ENCODE assay signal across 11 cellular contexts in the genomic region with DNA sequence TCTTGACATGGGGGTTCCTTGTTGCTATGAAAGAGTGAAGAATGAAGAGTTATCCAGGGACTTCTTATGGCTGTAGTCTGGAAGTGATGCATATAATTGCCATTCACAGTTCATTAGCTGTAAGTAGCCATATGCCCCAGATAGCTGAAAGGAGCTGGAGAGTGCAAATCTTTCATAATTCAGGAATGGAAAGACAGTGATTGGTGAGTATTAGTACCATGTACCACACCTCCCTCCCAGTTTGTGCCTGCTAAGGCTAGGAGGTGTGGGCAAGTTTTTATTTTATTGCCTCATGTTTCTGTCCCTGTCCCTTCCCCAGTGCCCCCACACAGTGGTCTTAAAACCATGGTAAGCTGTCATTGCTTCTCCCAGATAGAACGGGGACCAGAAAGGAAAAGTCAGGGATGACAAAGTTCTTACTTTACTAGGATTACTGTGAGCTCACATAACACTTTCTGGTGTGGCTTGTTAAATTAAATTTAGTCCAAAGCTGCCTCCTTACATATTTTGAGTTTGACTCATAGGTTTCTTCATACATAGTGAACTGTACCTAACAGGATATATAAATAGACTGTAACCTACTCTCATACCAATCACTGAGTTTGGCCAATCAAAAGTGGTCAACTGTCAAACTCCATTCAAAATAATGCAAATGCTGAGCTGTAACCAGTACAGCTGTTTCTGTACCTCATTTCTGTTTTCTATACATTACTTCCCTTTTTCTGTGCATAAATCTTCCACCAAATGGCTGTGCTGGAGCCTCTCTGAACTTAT.
A peak's percentile ranks its signal among the peaks of the same experiment; 100 is the strongest.
DNase-seq lines count a peak whose midpoint lies in the region; ATAC-seq, FAIRE-seq and TF ChIP-seq lines count a peak whose summit lies in the region.
"Had no signal": no experiment of that assay in that cellular context is flagged by ENCODE, and none has a peak within 500 bp of the region (broad histone marks: within the 10 kb centered on the region; RNA-seq: fewer than 3 reads in every experiment).

No MANE protein-coding gene starts in this region.

- intact Hi-C loops in left lung (cut with DNase I) = no loop called here
- intact Hi-C loops in transverse colon (cut with DNase I; ENCODE audit: low total_unique reads) = no loop called here
- intact Hi-C loops in prostate gland (cut with DNase I) = no loop called here

- in situ Hi-C loops in transverse colon (cut with MboI; ENCODE audit: low pct_ligation_motif_present in 1 of 4, low pct_unique_long_range_greater_than_20kb in 1 of 4, low sequenced_read_pairs in 3 of 4) = no loop called here

- TF ChIP-seq CTCF in left lung (IDR thresholded peaks at IDR 0.05) (no peak), transverse colon (IDR thresholded peaks at IDR 0.05) (no peak), prostate gland (IDR thresholded peaks at IDR 0.05) (no peak)

- H3K9me3 ChIP-seq in left lung = no peaks in the 10 kb centered on the region
- no peaks in the 10 kb centered on the region for H3K9me3 ChIP-seq in transverse colon
- H3K9me3 ChIP-seq in prostate gland = no peaks in the 10 kb centered on the region
- H3K9me3 ChIP-seq: gastrocnemius medialis, thoracic aorta had no signal

- H3K4me1 ChIP-seq in left lung = no peaks in the 10 kb centered on the region
- H3K4me1 ChIP-seq in transverse colon = no peaks in the 10 kb centered on the region
- no peaks in the 10 kb centered on the region for H3K4me1 ChIP-seq in prostate gland (replicated peaks)
- H3K4me1 ChIP-seq: gastrocnemius medialis had no signal

- H3K36me3 ChIP-seq in left lung (no peaks in the 10 kb centered on the region), transverse colon (no peaks in the 10 kb centered on the region), prostate gland (no peaks in the 10 kb centered on the region)
- H3K36me3 ChIP-seq: gastrocnemius medialis, thoracic aorta had no signal

- DNase-seq in NOMO-1 treated with dmso at 0.1 percent for 144 hours (lab: John Stamatoyannopoulos, UW; ENCODE audit: unreplicated experiment) (peak; percentile 79), left lung (no peak), transverse colon (no peak), GM12892 (ENCODE audit: insufficient read length) (no peak), prostate gland (ENCODE audit: low spot score) (no peak), NCI-H1436 (lab: John Stamatoyannopoulos, UW) (no peak)
- DNase-seq: gastrocnemius medialis, NCI-H2029 treated with DMSO at 0.1 percent for 48 hours had no signal

- H3K27ac ChIP-seq in left lung = no peak overlapping the region
- no peak overlapping the region for H3K27ac ChIP-seq in transverse colon
- H3K27ac ChIP-seq in prostate gland = no peak overlapping the region
- H3K27ac ChIP-seq: gastrocnemius medialis, thoracic aorta had no signal

- no peak overlapping the region for H3K4me3 ChIP-seq in left lung
- no peak overlapping the region for H3K4me3 ChIP-seq in transverse colon
- H3K4me3 ChIP-seq in prostate gland = no peak overlapping the region
- H3K4me3 ChIP-seq: gastrocnemius medialis, thoracic aorta had no signal

- H3K27me3 ChIP-seq in left lung = no peaks in the 10 kb centered on the region
- no peaks in the 10 kb centered on the region for H3K27me3 ChIP-seq in transverse colon
- no peaks in the 10 kb centered on the region for H3K27me3 ChIP-seq in prostate gland (replicated peaks; ENCODE audit: insufficient read depth)
- H3K27me3 ChIP-seq: gastrocnemius medialis had no signal

- WGBS in transverse colon (ENCODE audit: low coverage in 1 of 2), 2 donors = 75% methylated on average over 1 of the region's 1 CpG
- WGBS in prostate gland = 58% methylated on average over 1 of the region's 1 CpG

- no peak for TF ChIP-seq EP300 in transverse colon (IDR thresholded peaks at IDR 0.05; ENCODE audit: low read depth)

- TF ChIP-seq POLR2A in transverse colon (IDR thresholded peaks at IDR 0.05) (no peak), GM12892 (IDR thresholded peaks at IDR 0.05; ENCODE audit: low read depth, low read length) (no peak), prostate gland (IDR thresholded peaks at IDR 0.05) (no peak)

- FAIRE-seq in GM12892 (lab: Jason Lieb, UNC) = no peak

- peak; percentile 86 for ATAC-seq in GM18870 (IDR thresholded peaks at IDR 0.05; ENCODE audit: unreplicated experiment)
- ATAC-seq in HG02884 (IDR thresholded peaks at IDR 0.05; ENCODE audit: unreplicated experiment) = peak; percentile 84
- ATAC-seq in left lung = peak; percentile 29
- ATAC-seq: gastrocnemius medialis had no signal

Comparison
In these comparisons a context has a peak if more than half of its experiments do, and no peak if none do; other contexts are left out.
1. ATAC-seq: peak in every context shown above with its lines; median percentile 86 in GM18870; 84 in HG02884; 29 in left lung.